ENCODE assay signal across 1 cellular context in genomic region chr11:82818399-82819043, GRCh38.
A peak's percentile ranks its signal among the peaks of the same experiment; 100 is the strongest.
TF ChIP-seq lines count a peak whose summit lies in the region.

No MANE protein-coding gene starts in this region.

TF ChIP-seq in HepG2, 621 proteins besides CTCF, POLR2A, EP300 and RAD21 (continued from another document):
- TF ChIP-seq SALL2 (CRISPR knock-in tag; IDR thresholded peaks at IDR 0.05) (0 out of 2 replicates have a peak, but pooled peaks have one; percentile 23), SRSF4 (IDR thresholded peaks at IDR 0.05; ENCODE audit: low read depth, low read length, poor library complexity, severe bottlenecking) (no peak), SOX6 (IDR thresholded peaks at IDR 0.05) (no peak), SOX6 (CRISPR knock-in tag; IDR thresholded peaks at IDR 0.05) (peak; percentile 97), JUNB (CRISPR knock-in tag; IDR thresholded peaks at IDR 0.05; ENCODE audit: borderline replicate concordance) (no peak), CREM (IDR thresholded peaks at IDR 0.05) (peak; percentile 38; the same call in 1 of the 2 replicates), CREM (CRISPR knock-in tag; IDR thresholded peaks at IDR 0.05) (no peak), ZNF17 (CRISPR knock-in tag; IDR thresholded peaks at IDR 0.05) (no peak), ATF7 (IDR thresholded peaks at IDR 0.05) (peak; percentile 36; the same call in 1 of the 2 replicates), ATF7 (CRISPR knock-in tag; IDR thresholded peaks at IDR 0.05) (no peak; the same call in 1 of the 2 replicates), GATAD2A (CRISPR knock-in tag; IDR thresholded peaks at IDR 0.05) (peak; percentile 80), POGZ (CRISPR knock-in tag; IDR thresholded peaks at IDR 0.05) (peak; percentile 80), UBTF (CRISPR knock-in tag; IDR thresholded peaks at IDR 0.05) (no peak), SP4 (CRISPR knock-in tag; IDR thresholded peaks at IDR 0.05) (no peak), SIX4 (CRISPR knock-in tag; IDR thresholded peaks at IDR 0.05) (0 out of 2 replicates have a peak, but pooled peaks have one; percentile 14), ZNF800 (CRISPR knock-in tag; IDR thresholded peaks at IDR 0.05) (no peak), ZNF780A (CRISPR knock-in tag; IDR thresholded peaks at IDR 0.05) (no peak), ZBED4 (CRISPR knock-in tag; IDR thresholded peaks at IDR 0.05; ENCODE audit: borderline replicate concordance) (no peak), PHF21A (CRISPR knock-in tag; IDR thresholded peaks at IDR 0.05) (0 out of 2 replicates have a peak, but pooled peaks have one; percentile 32), ZNF878 (CRISPR knock-in tag; IDR thresholded peaks at IDR 0.05) (0 out of 2 replicates have a peak, but pooled peaks have one; percentile 30), HOMEZ (CRISPR knock-in tag; IDR thresholded peaks at IDR 0.05; ENCODE audit: low read depth) (peak; percentile 95)
